Comparison of ENCODE assay signal across 8 cellular contexts in the genomic region with DNA sequence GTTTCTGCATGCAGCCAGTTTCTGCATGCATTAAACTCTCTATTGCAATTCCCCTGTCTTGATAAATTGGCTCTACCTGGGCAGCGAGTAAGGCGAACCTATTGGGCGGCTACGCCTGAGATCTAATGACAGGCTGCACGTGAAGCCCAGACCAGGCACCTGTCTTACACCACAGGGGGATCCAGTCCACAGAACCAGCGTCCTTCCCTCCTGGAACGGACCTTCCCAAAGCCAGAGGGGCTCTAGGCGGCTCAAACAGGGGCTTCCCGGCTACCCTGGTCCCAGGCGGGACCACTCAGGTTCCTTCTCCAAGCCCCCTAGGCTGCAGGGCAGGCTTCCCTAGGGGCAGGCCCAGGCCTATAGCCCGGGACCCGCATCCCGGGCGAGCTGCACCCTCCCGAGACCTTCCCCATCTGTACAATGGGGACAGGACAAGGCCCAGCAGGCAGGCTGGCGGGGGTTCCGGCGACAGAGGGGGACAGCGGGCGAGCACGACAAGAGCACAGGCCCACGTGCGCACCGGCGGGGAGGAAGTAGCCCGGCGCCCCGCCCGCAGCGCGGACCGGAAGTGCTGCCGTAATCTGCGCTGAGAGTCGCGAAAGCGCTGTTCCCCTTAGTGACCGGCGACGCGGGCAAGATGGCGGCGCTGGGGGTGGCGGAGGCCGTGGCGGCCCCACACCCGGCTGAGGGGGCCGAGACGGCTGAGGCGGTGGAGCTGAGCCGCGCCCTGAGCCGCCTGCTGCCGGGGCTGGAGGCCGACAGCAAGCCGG. TPM values are rescaled to one million over a fixed set of nuclear protein-coding genes. Genes with fewer than 3 reads are reported as not detected.
A peak's percentile ranks its signal among the peaks of the same experiment; 100 is the strongest.
DNase-seq lines count a peak whose midpoint lies in the region; TF ChIP-seq lines count a peak whose summit lies in the region.

DNAAF5 (plus strand) TSS at position 616 of the 770 bp plus-strand sequence; CDS start at position 638, 22 bp downstream.

- H3K4me1 Mint-ChIP-seq in endothelial cell (ENCODE audit: unreplicated experiment) = peaks cover 12% of the 10 kb centered on the region

- H3K36me3 Mint-ChIP-seq in endothelial cell (ENCODE audit: low read depth, unreplicated experiment) = peaks cover 38% of the 10 kb centered on the region

- H3K4me3 Mint-ChIP-seq in endothelial cell (ENCODE audit: unreplicated experiment) = peak within 1 kb of the TSS; percentile 87

- peak within 1 kb of the TSS; percentile 61 for H3K27ac Mint-ChIP-seq in endothelial cell (ENCODE audit: unreplicated experiment)

- TF ChIP-seq CTCF in GM20000 (IDR thresholded peaks at IDR 0.05; ENCODE audit: extremely low read depth, missing control alignments) (no peak), endothelial cell (IDR thresholded peaks at IDR 0.05; ENCODE audit: unreplicated experiment) (no peak)

- H3K27me3 Mint-ChIP-seq in endothelial cell (ENCODE audit: unreplicated experiment) = peaks cover 22% of the 10 kb centered on the region

- DNase-seq in COR-L47 (lab: John Stamatoyannopoulos, UW) = peak; percentile 89
- DNase-seq in GM20000 (ENCODE audit: low spot score) = peak; percentile 97
- peak; percentile 36 for DNase-seq in HS-5 (ENCODE audit: low read depth)
- peak; percentile 79 for DNase-seq in NOMO-1 treated with dmso at 0.1 percent for 144 hours (lab: John Stamatoyannopoulos, UW; ENCODE audit: unreplicated experiment)
- peak; percentile 43 for DNase-seq in activated CD8-positive, alpha-beta memory T cell treated with anti-CD3 and anti-CD28 coated beads, Interleukin-2, amount 50 U/mL, for 1 hour (ENCODE audit: extremely low read depth)
- DNase-seq in endothelial cell (ENCODE audit: low spot score) = peak; percentile 85
- DNase-seq in middle frontal gyrus (ENCODE audit: extremely low spot score, low spot score) = peak; percentile 86
- DNase-seq in stimulated activated CD8-positive, alpha-beta memory T cell treated with anti-CD3 and anti-CD28 coated beads, Interleukin-2, amount 100 ng/mL, for 1 hour (ENCODE audit: low read depth in 2 of 2) = peak; percentile 70 to 72

- no peaks in the 10 kb centered on the region for H3K9me3 Mint-ChIP-seq in endothelial cell (ENCODE audit: unreplicated experiment)

RNA-seq across cellular contexts. Expression of gene DNAAF5, which starts in this region (rescaled TPM):
- total RNA-seq in endothelial cell (ENCODE audit: unreplicated experiment) = 30.7 TPM

Comparison
In these comparisons a context has a peak if more than half of its experiments do, and no peak if none do; other contexts are left out.
1. Peak in every context shown above with its lines: DNase-seq.
2. DNase-seq: peak in every context shown above with its lines; median percentile 97 in GM20000; 89 in COR-L47; 86 in middle frontal gyrus; 85 in endothelial cell; 79 in NOMO-1 treated with dmso at 0.1 percent for 144 hours; 71 in stimulated activated CD8-positive, alpha-beta memory T cell treated with anti-CD3 and anti-CD28 coated beads, Interleukin-2, amount 100 ng/mL, for 1 hour; 43 in activated CD8-positive, alpha-beta memory T cell treated with anti-CD3 and anti-CD28 coated beads, Interleukin-2, amount 50 U/mL, for 1 hour; 36 in HS-5.